In genomic region chr1:165828103-165828558, GRCh38 we compare ENCODE assay signal across 1 cellular context.
TF ChIP-seq lines count a peak whose summit lies in the region.

No MANE protein-coding gene starts in this region.

TF ChIP-seq in HepG2, 621 proteins besides CTCF, POLR2A, EP300 and RAD21 (continued from another document and continues in another):
- TF ChIP-seq ZNF800 (CRISPR knock-in tag; IDR thresholded peaks at IDR 0.05) (peak; percentile 12; the same call in 1 of the 2 replicates), ARNT2 (CRISPR knock-in tag; IDR thresholded peaks at IDR 0.05; ENCODE audit: low read depth) (peak; percentile 10; the same call in 1 of the 2 replicates), GABPB1 (CRISPR knock-in tag; IDR thresholded peaks at IDR 0.05) (peak; percentile 67; the same call in 1 of the 2 replicates), BCL6 (CRISPR knock-in tag; IDR thresholded peaks at IDR 0.05) (peak; percentile 14; the same call in 1 of the 2 replicates), ARID2 (CRISPR knock-in tag; IDR thresholded peaks at IDR 0.05; ENCODE audit: borderline replicate concordance) (no peak), MED8 (CRISPR knock-in tag; IDR thresholded peaks at IDR 0.05; ENCODE audit: insufficient replicate concordance) (no peak), PRDM10 (CRISPR knock-in tag; IDR thresholded peaks at IDR 0.05; ENCODE audit: low read depth) (0 out of 2 replicates have a peak, but pooled peaks have one; percentile 54), ZHX1 (CRISPR knock-in tag; IDR thresholded peaks at IDR 0.05; ENCODE audit: low read depth) (no peak), ZNF574 (CRISPR knock-in tag; IDR thresholded peaks at IDR 0.05) (peak; percentile 5; the same call in 1 of the 2 replicates), RXRA (CRISPR knock-in tag; IDR thresholded peaks at IDR 0.05) (0 out of 2 replicates have a peak, but pooled peaks have one; percentile 20), ZBTB38 (CRISPR knock-in tag; IDR thresholded peaks at IDR 0.05) (no peak), TP53 (CRISPR knock-in tag; conservative IDR thresholded peaks at IDR 0.05) (no peak), ZBTB14 (CRISPR knock-in tag; IDR thresholded peaks at IDR 0.05) (peak; percentile 89), PHF8 (CRISPR knock-in tag; IDR thresholded peaks at IDR 0.05) (peak; percentile 62), ZNF850 (CRISPR knock-in tag; conservative IDR thresholded peaks at IDR 0.05) (no peak), ZNF205 (CRISPR knock-in tag; IDR thresholded peaks at IDR 0.05) (peak; percentile 22; the same call in 1 of the 2 replicates), CREBL2 (CRISPR knock-in tag; IDR thresholded peaks at IDR 0.05; ENCODE audit: borderline replicate concordance) (0 out of 2 replicates have a peak, but pooled peaks have one; percentile 30), ATF4 (CRISPR knock-in tag; IDR thresholded peaks at IDR 0.05) (peak in 1 of 2 experiments; percentile 45; a peak in 1 of 4 replicates), MTERF4 (CRISPR knock-in tag; IDR thresholded peaks at IDR 0.05) (no peak), ZNF782 (CRISPR knock-in tag; IDR thresholded peaks at IDR 0.05; ENCODE audit: borderline replicate concordance) (peak; percentile 61; the same call in 1 of the 2 replicates), ZNF263 (CRISPR knock-in tag; IDR thresholded peaks at IDR 0.05) (peak; percentile 77), HCFC1 (IDR thresholded peaks at IDR 0.05; ENCODE audit: low read depth, low read length) (no peak), HBP1 (CRISPR knock-in tag; IDR thresholded peaks at IDR 0.05; ENCODE audit: low read depth) (peak; percentile 76; the same call in 1 of the 2 replicates), THAP11 (CRISPR knock-in tag; IDR thresholded peaks at IDR 0.05) (no peak), DMAP1 (CRISPR knock-in tag; IDR thresholded peaks at IDR 0.05) (0 out of 2 replicates have a peak, but pooled peaks have one; percentile 49), MYPOP (CRISPR knock-in tag; IDR thresholded peaks at IDR 0.05) (peak; percentile 36; the same call in 1 of the 2 replicates), RBM39 (IDR thresholded peaks at IDR 0.05; ENCODE audit: low read depth, low read length, poor library complexity, severe bottlenecking) (peak; percentile 72), PATZ1 (CRISPR knock-in tag; IDR thresholded peaks at IDR 0.05) (peak; percentile 60; the same call in 1 of the 2 replicates), ZNF616 (CRISPR knock-in tag; IDR thresholded peaks at IDR 0.05; ENCODE audit: low read depth) (peak; percentile 52; the same call in 1 of the 2 replicates), ZNF343 (CRISPR knock-in tag; IDR thresholded peaks at IDR 0.05) (0 out of 2 replicates have a peak, but pooled peaks have one; percentile 4)
